Comparison of ENCODE assay signal across 35 cellular contexts in the genomic region with DNA sequence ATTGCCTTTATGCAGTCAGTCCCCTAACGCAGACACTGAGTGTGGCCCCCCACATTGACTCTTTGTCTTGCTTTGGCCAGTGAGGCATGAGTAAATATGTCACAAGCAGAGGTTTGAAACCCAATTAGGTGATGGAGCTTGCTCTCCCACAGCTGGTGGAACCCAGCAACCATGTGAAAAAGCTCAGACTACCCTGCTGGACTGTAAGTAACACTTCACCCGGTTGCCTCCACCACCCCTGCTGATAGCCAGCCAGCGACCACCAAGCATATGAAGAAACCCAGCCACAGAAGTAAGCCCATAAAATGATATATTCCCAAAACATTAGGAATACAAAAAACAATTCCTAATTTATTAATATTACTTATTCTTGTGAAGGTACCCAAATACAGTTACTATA. TPM values are rescaled to one million over a fixed set of nuclear protein-coding genes. Genes with fewer than 3 reads are reported as not detected.
"Had no signal": no experiment of that assay in that cellular context is flagged by ENCODE, and none has a peak within 500 bp of the region (broad histone marks: within the 10 kb centered on the region; RNA-seq: fewer than 3 reads in every experiment).

No MANE protein-coding gene starts in this region.

- H3K4me1 Mint-ChIP-seq: central memory CD8-positive, alpha-beta T cell had no signal

- FAIRE-seq: astrocyte, bronchial epithelial cell had no signal

- ATAC-seq: activated T-helper 17 cell treated with anti-CD3 and anti-CD28 coated beads, Interleukin-2, amount 50 U/mL, for 72 hours; foreskin keratinocyte; gastrocnemius medialis; heart left ventricle had no signal

- H3K27ac Mint-ChIP-seq: activated CD4-positive, alpha-beta memory T cell treated with anti-CD3 and anti-CD28 coated beads, Interleukin-2, amount 10 ng/mL, durations not matched to agents 7 days and 5 days; activated CD4-positive, alpha-beta T cell treated with anti-CD3 and anti-CD28 coated beads, Interleukin-2, amount 10 ng/mL, durations not matched to agents 7 days and 5 days; activated naive CD8-positive, alpha-beta T cell; activated T-cell treated with anti-CD3 and anti-CD28 coated beads, Interleukin-2, amount 50 U/mL, for 24 hours; activated T-helper 17 cell treated with anti-CD3 and anti-CD28 coated beads, Interleukin-2, amount 50 U/mL, for 72 hours; dendritic cell treated with granulocyte-macrophage colony-stimulating factor and Interleukin-4, amounts not matched to agents 40 ng/mL and 50 ng/mL, for 4 days had no signal

- H3K4me3 ChIP-seq: coronary artery, dorsolateral prefrontal cortex, esophagus muscularis mucosa, gastrocnemius medialis, heart left ventricle had no signal

- H3K27me3 ChIP-seq: brain microvascular endothelial cell, dorsolateral prefrontal cortex, esophagus muscularis mucosa, foreskin keratinocyte, gastrocnemius medialis, heart left ventricle had no signal

- H3K36me3 Mint-ChIP-seq: activated naive CD8-positive, alpha-beta T cell had no signal

- H3K4me3 Mint-ChIP-seq: activated CD4-positive, alpha-beta memory T cell treated with anti-CD3 and anti-CD28 coated beads, Interleukin-2, amount 10 ng/mL, durations not matched to agents 7 days and 5 days; activated CD4-positive, alpha-beta T cell treated with anti-CD3 and anti-CD28 coated beads, Interleukin-2, amount 10 ng/mL, durations not matched to agents 7 days and 5 days; activated naive CD8-positive, alpha-beta T cell; activated T-cell treated with anti-CD3 and anti-CD28 coated beads, Interleukin-2, amount 50 U/mL, for 24 hours; activated T-helper 17 cell treated with anti-CD3 and anti-CD28 coated beads, Interleukin-2, amount 50 U/mL, for 72 hours; central memory CD8-positive, alpha-beta T cell; dendritic cell treated with granulocyte-macrophage colony-stimulating factor and Interleukin-4, amounts not matched to agents 40 ng/mL and 50 ng/mL, for 4 days had no signal

- DNase-seq: activated CD4-positive, alpha-beta memory T cell treated with anti-CD3 and anti-CD28 coated beads, Interleukin-2, amount 10 ng/mL, durations not matched to agents 7 days and 5 days; activated CD4-positive, alpha-beta T cell treated with anti-CD3 and anti-CD28 coated beads for 1 hour; activated CD4-positive, alpha-beta T cell treated with anti-CD3 and anti-CD28 coated beads for 4 hours; activated CD4-positive, alpha-beta T cell treated with anti-CD3 and anti-CD28 coated beads, Interleukin-2, amount 10 ng/mL, durations not matched to agents 7 days and 5 days; activated CD4-positive, alpha-beta T cell treated with anti-CD3 and anti-CD28 coated beads, Interleukin-2, amount 50 U/mL, for 4 hours; activated CD8-positive, alpha-beta memory T cell treated with anti-CD3 and anti-CD28 coated beads, Interleukin-2, amount 50 U/mL, for 48 hours; activated effector memory CD4-positive, alpha-beta T cell treated with Interleukin-2 at 50 U/mL for 16 hours; activated gamma-delta T cell treated with Interleukin-2 at 50 U/mL for 16 hours; activated naive CD4-positive, alpha-beta T cell treated with anti-CD3 and anti-CD28 coated beads, Interleukin-2, amount 50 U/mL, for 16 hours; activated naive CD4-positive, alpha-beta T cell treated with Interleukin-2 at 50 U/mL for 16 hours; activated T-cell treated with anti-CD3 and anti-CD28 coated beads for 4 hours; activated T-cell treated with anti-CD3 and anti-CD28 coated beads, Interleukin-2, amount 50 U/mL, for 24 hours; amniotic stem cell; anterior cingulate cortex; brain microvascular endothelial cell; dorsolateral prefrontal cortex; effector memory CD4-positive, alpha-beta T cell; erythroblast; foreskin keratinocyte; gastrocnemius medialis; glutamatergic neuron; heart left ventricle; T-helper 2 cell had no signal

- H3K4me1 ChIP-seq: esophagus muscularis mucosa, gastrocnemius medialis, heart left ventricle had no signal

- H3K9me3 ChIP-seq: esophagus muscularis mucosa, gastrocnemius medialis, heart left ventricle had no signal

- H3K9me3 Mint-ChIP-seq: activated CD4-positive, alpha-beta memory T cell treated with anti-CD3 and anti-CD28 coated beads, Interleukin-2, amount 10 ng/mL, durations not matched to agents 7 days and 5 days; activated CD4-positive, alpha-beta T cell treated with anti-CD3 and anti-CD28 coated beads, Interleukin-2, amount 10 ng/mL, durations not matched to agents 7 days and 5 days; activated T-cell treated with anti-CD3 and anti-CD28 coated beads, Interleukin-2, amount 50 U/mL, for 24 hours; activated T-helper 17 cell treated with anti-CD3 and anti-CD28 coated beads, Interleukin-2, amount 50 U/mL, for 72 hours; central memory CD8-positive, alpha-beta T cell; dendritic cell treated with granulocyte-macrophage colony-stimulating factor and Interleukin-4, amounts not matched to agents 40 ng/mL and 50 ng/mL, for 4 days had no signal

- H3K27ac ChIP-seq: brain microvascular endothelial cell, coronary artery, dorsolateral prefrontal cortex, esophagus muscularis mucosa, foreskin keratinocyte, gastrocnemius medialis, heart left ventricle had no signal

- H3K36me3 ChIP-seq: brain microvascular endothelial cell, esophagus muscularis mucosa, gastrocnemius medialis, heart left ventricle had no signal

RNA-seq across cellular contexts. Expression of a gene that starts 21.6 kb away (rescaled TPM):
- total RNA-seq: activated CD4-positive, alpha-beta memory T cell treated with anti-CD3 and anti-CD28 coated beads, Interleukin-2, amount 10 ng/mL, durations not matched to agents 7 days and 5 days; activated CD4-positive, alpha-beta T cell treated with anti-CD3 and anti-CD28 coated beads, Interleukin-2, amount 10 ng/mL, durations not matched to agents 7 days and 5 days; activated T-helper 17 cell treated with anti-CD3 and anti-CD28 coated beads, Interleukin-2, amount 50 U/mL, for 72 hours; astrocyte; bronchial epithelial cell; cardiac septum; cerebellum; esophagus muscularis mucosa; foreskin keratinocyte; gastrocnemius medialis; heart left ventricle; T-helper 1 cell treated with Interleukin-12 subunit alpha and Interleukin-12 subunit beta and Interleukin-4 antibody, amounts not matched to agents 30 ng/mL and 1 ng/mL, for 36 hours had no signal
- polyA plus RNA-seq: adipose tissue, foreskin keratinocyte, heart left ventricle had no signal

RNA-seq across cellular contexts. Expression of a gene that starts 22.5 kb away (rescaled TPM):
- total RNA-seq: cardiac septum; esophagus muscularis mucosa; gastrocnemius medialis; T-helper 1 cell treated with Interleukin-12 subunit alpha and Interleukin-12 subunit beta and Interleukin-4 antibody, amounts not matched to agents 30 ng/mL and 1 ng/mL, for 36 hours had no signal
- polyA plus RNA-seq: heart left ventricle had no signal
